ENCODE assay signal across 21 cellular contexts in the genomic region with DNA sequence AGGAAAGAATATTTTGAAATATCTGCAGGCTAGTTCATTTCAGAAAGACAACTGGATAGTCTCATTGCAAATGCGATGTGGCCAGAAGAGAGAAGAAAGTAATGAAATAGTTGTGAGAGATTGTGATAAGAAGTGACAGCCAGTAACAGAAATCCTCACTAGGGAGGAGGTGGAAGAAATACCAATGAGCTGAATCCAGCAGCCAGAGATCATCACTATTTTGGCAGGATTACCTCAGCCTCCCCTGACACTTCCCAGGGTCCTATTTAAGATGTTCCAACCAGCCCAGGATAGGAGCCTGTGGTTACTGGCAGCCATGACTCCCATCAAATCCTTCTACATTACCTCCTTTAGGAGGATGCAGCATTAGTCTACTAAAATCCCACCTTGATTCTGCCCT.
DNase-seq lines count a peak whose midpoint lies in the region; ATAC-seq and TF ChIP-seq lines count a peak whose summit lies in the region.
"Had no signal": no experiment of that assay in that cellular context is flagged by ENCODE, and none has a peak within 500 bp of the region (broad histone marks: within the 10 kb centered on the region; RNA-seq: fewer than 3 reads in every experiment).

No MANE protein-coding gene starts in this region.

- H2AK5ac ChIP-seq in mesenchymal stem cell (ENCODE audit: low read length, severe bottlenecking): no peak overlapping the region

- DNase-seq in SK-N-DZ (ENCODE audit: low spot score) (peak; percentile 28), fibroblast of mammary gland (ENCODE audit: low read depth) (peak; percentile 74), mesenchymal stem cell (peak; percentile 52), lower lobe of right lung (no peak), substantia nigra (lab: John Stamatoyannopoulos, UW) (no peak), SW 1271 (lab: John Stamatoyannopoulos, UW) (no peak), posterior cingulate gyrus (no peak)
- DNase-seq: amygdala; CD4-positive, alpha-beta memory T cell; colonic mucosa; DMS79 treated with DMSO at 0.1 percent for 48 hours; IMR-90; MV-4-11; NCI-H2081; NCI-H69; pancreas; spleen; stimulated activated naive B cell treated with anti-CD40 and anti-IgM and Interleukin-4, amounts not matched to agents 10 μg/mL and 1 μg/mL and 100 μg/mL, for 72 hours; transverse colon had no signal

- WGBS in mesenchymal stem cell: 28% methylated on average over 1 of the region's 1 CpG

- peak overlapping the region; percentile 33 for H3K9ac ChIP-seq in mesenchymal stem cell (ENCODE audit: low read length)

- no peak overlapping the region for H2BK5ac ChIP-seq in mesenchymal stem cell (ENCODE audit: low read depth, low read length, poor library complexity, severe bottlenecking)

- no peak overlapping the region for H2BK12ac ChIP-seq in mesenchymal stem cell (ENCODE audit: low read length in 2 of 2)

- no peak overlapping the region for H3K18ac ChIP-seq in mesenchymal stem cell (ENCODE audit: low read depth in 1 of 2, low read length in 2 of 2)

- H3K79me1 ChIP-seq in mesenchymal stem cell (replicated peaks; ENCODE audit: low read length, poor library complexity, severe bottlenecking): no peaks in the 10 kb centered on the region

- no peak overlapping the region for H2BK120ac ChIP-seq in mesenchymal stem cell (ENCODE audit: low read depth, low read length)

- no peaks in the 10 kb centered on the region for H3K79me2 ChIP-seq in ACC112 (ENCODE audit: control insufficient read depth, insufficient read depth, low read length, unreplicated experiment)

- H3K36me3 ChIP-seq in ACC112 (ENCODE audit: insufficient read depth, low read length): no peaks in the 10 kb centered on the region
- no peaks in the 10 kb centered on the region for H3K36me3 ChIP-seq in mesenchymal stem cell (ENCODE audit: control insufficient read depth in 1 of 2, insufficient read depth in 2 of 2, low read depth in 1 of 2, low read length in 2 of 2)
- H3K36me3 ChIP-seq in lower lobe of right lung: no peaks in the 10 kb centered on the region
- H3K36me3 ChIP-seq: colonic mucosa, pancreas, spleen, transverse colon had no signal

- peak overlapping the region; percentile 13; the same call in 1 of the 2 replicates for H3K27ac ChIP-seq in ACC112 (ENCODE audit: low read depth, low read length)
- H3K27ac ChIP-seq in mesenchymal stem cell (ENCODE audit: low read length, poor library complexity, severe bottlenecking): no peak overlapping the region
- H3K27ac ChIP-seq in lower lobe of right lung: no peak overlapping the region
- no peak overlapping the region for H3K27ac ChIP-seq in substantia nigra (ENCODE audit: low read depth, low read length, poor library complexity, severe bottlenecking)
- H3K27ac ChIP-seq: A549, colonic mucosa, pancreas, spleen, transverse colon had no signal

- no peak overlapping the region for H3K23ac ChIP-seq in mesenchymal stem cell (ENCODE audit: low read length in 2 of 2)

- intact Hi-C loops in lower lobe of right lung (cut with DNase I): no loop called here
- intact Hi-C loops in posterior cingulate gyrus (cut with DNase I): no loop called here

- no peaks in the 10 kb centered on the region for H3K9me3 ChIP-seq in mesenchymal stem cell (ENCODE audit: control insufficient read depth, low read length)
- no peaks in the 10 kb centered on the region for H3K9me3 ChIP-seq in lower lobe of right lung
- H3K9me3 ChIP-seq: A549, colonic mucosa, pancreas, spleen, transverse colon had no signal

- H3K27me3 ChIP-seq in ACC112 (ENCODE audit: insufficient read depth, low read length): no peaks in the 10 kb centered on the region
- H3K27me3 ChIP-seq in mesenchymal stem cell (ENCODE audit: control insufficient read depth in 1 of 2, insufficient read depth in 1 of 2, low read length in 2 of 2): no peaks in the 10 kb centered on the region
- no peaks in the 10 kb centered on the region for H3K27me3 ChIP-seq in lower lobe of right lung (ENCODE audit: low read depth)
- H3K27me3 ChIP-seq: colonic mucosa, pancreas, spleen, transverse colon had no signal

- TF ChIP-seq CTCF in fibroblast of mammary gland (conservative IDR thresholded peaks at IDR 0.05; ENCODE audit: control insufficient read depth, insufficient read depth, low read depth, low read length) (no peak), lower lobe of right lung (IDR thresholded peaks at IDR 0.05) (no peak)

- no peak overlapping the region for H4K91ac ChIP-seq in mesenchymal stem cell (ENCODE audit: low read length)

- no peak overlapping the region for H3K4ac ChIP-seq in mesenchymal stem cell (ENCODE audit: low read depth in 1 of 2, low read length in 2 of 2)

- H3K14ac ChIP-seq in mesenchymal stem cell (ENCODE audit: low read length in 2 of 2): no peak overlapping the region

- H3K4me2 ChIP-seq in mesenchymal stem cell (ENCODE audit: low read length, poor library complexity, severe bottlenecking): no peak overlapping the region
- H3K4me2 ChIP-seq: A549 had no signal

- no peak overlapping the region for H2AFZ ChIP-seq in ACC112 (ENCODE audit: low read length, unreplicated experiment)
- no peak overlapping the region for H2AFZ ChIP-seq in mesenchymal stem cell (ENCODE audit: low read depth, low read length)

- H3K4me1 ChIP-seq in ACC112 (ENCODE audit: control insufficient read depth, insufficient read depth, low read length, unreplicated experiment) (peaks cover 6% of the 10 kb centered on the region), mesenchymal stem cell (ENCODE audit: control insufficient read depth, insufficient read depth, low read depth, low read length) (peaks cover 1% of the 10 kb centered on the region), lower lobe of right lung (no peaks in the 10 kb centered on the region)
- H3K4me1 ChIP-seq: A549, colonic mucosa, pancreas, transverse colon had no signal

- H4K8ac ChIP-seq in mesenchymal stem cell (ENCODE audit: low read length): no peak overlapping the region

- H3K4me3 ChIP-seq in ACC112 (ENCODE audit: low read depth, low read length): no peak overlapping the region
- no peak overlapping the region for H3K4me3 ChIP-seq in fibroblast of mammary gland (ENCODE audit: control insufficient read depth, low read depth, low read length)
- no peak overlapping the region for H3K4me3 ChIP-seq in mesenchymal stem cell (ENCODE audit: insufficient read depth in 1 of 2, low read depth in 1 of 2, low read length in 2 of 2)
- H3K4me3 ChIP-seq in lower lobe of right lung: no peak overlapping the region
- H3K4me3 ChIP-seq: A549, colonic mucosa, pancreas, spleen, transverse colon had no signal

- no peak overlapping the region for H2BK15ac ChIP-seq in mesenchymal stem cell (ENCODE audit: low read depth, poor library complexity, severe bottlenecking)

- no peak for ATAC-seq in lower lobe of right lung
- ATAC-seq: A549, pancreas had no signal

Comparison
In these comparisons a context has a peak if more than half of its experiments do, and no peak if none do; other contexts are left out.
1. DNase-seq: peak in SK-N-DZ (single experiment), fibroblast of mammary gland (single experiment) and mesenchymal stem cell (single experiment); none in lower lobe of right lung (single experiment), substantia nigra (0 of 49), SW 1271 (0 of 2) and posterior cingulate gyrus (0 of 10).